In genomic region chr3:40970067-40970466, GRCh38 we compare ENCODE assay signal across 26 cellular contexts.
DNase-seq lines count a peak whose midpoint lies in the region; ATAC-seq, FAIRE-seq and TF ChIP-seq lines count a peak whose summit lies in the region.
"Had no signal": no experiment of that assay in that cellular context is flagged by ENCODE, and none has a peak within 500 bp of the region (broad histone marks: within the 10 kb centered on the region; RNA-seq: fewer than 3 reads in every experiment).

No MANE protein-coding gene starts in this region.

- TF ChIP-seq POLR2A in GM12878 (IDR thresholded peaks at IDR 0.05; ENCODE audit: low read depth, low read length), result no peak

- no peak overlapping the region for H3K4me3 Mint-ChIP-seq in activated naive CD8-positive, alpha-beta T cell treated with anti-CD3 and anti-CD28 coated beads, Interleukin-2, amount 50 U/mL, for 24 hours
- no peak overlapping the region for H3K4me3 Mint-ChIP-seq in activated naive CD8-positive, alpha-beta T cell treated with anti-CD3 and anti-CD28 coated beads for 36 hours
- no peak overlapping the region for H3K4me3 Mint-ChIP-seq in stimulated activated memory B cell treated with anti-CD40 and anti-IgM and Interleukin-4, amounts not matched to agents 10 μg/mL and 1 μg/mL and 100 μg/mL, for 72 hours
- no peak overlapping the region for H3K4me3 Mint-ChIP-seq in progenitor cell of endocrine pancreas (ENCODE audit: low read depth)
- H3K4me3 Mint-ChIP-seq: dendritic cell treated with granulocyte-macrophage colony-stimulating factor and Interleukin-4, amounts not matched to agents 40 ng/mL and 50 ng/mL, for 4 days; endodermal cell had no signal

- no peak for DNase-seq in activated naive CD8-positive, alpha-beta T cell treated with anti-CD3 and anti-CD28 coated beads, Interleukin-2, amount 50 U/mL, for 24 hours
- no peak for DNase-seq in activated naive CD8-positive, alpha-beta T cell treated with anti-CD3 and anti-CD28 coated beads for 36 hours
- no peak for DNase-seq in GM12878 (ENCODE audit: low read depth, low spot score)
- DNase-seq in progenitor cell of endocrine pancreas (ENCODE audit: low spot score, unreplicated experiment), result no peak
- DNase-seq in COLO829 (ENCODE audit: low spot score), result no peak
- DNase-seq in stimulated activated CD4-positive, alpha-beta T cell treated with anti-CD3 and anti-CD28 coated beads, Interleukin-2, amount 100 ng/mL, for 48 hours, result no peak
- DNase-seq: ACHN; activated CD8-positive, alpha-beta memory T cell treated with anti-CD3 and anti-CD28 coated beads, Interleukin-2, amount 50 U/mL, for 48 hours; activated effector memory CD4-positive, alpha-beta T cell treated with anti-CD3 and anti-CD28 coated beads, Interleukin-2, amount 50 U/mL, for 16 hours; BE2C; central memory CD4-positive, alpha-beta T cell; COR-L47; endodermal cell; foreskin melanocyte; Karpas-422; NCI-H1694; NCI-H446 treated with DMSO at 0.1 percent for 48 hours; SHP77; SW 1271; T1000; transverse colon had no signal

- RAD21 ChIA-PET in GM12878 (lab: Charles Lee; ENCODE audit: unreplicated experiment), result interaction anchor here (1.4 kb wide), 1 partner anchor 40 kb away, joined by 3 read pairs; no protein-coding TSS in a partner anchor

- no peaks in the 10 kb centered on the region for H3K9me3 Mint-ChIP-seq in activated naive CD8-positive, alpha-beta T cell treated with anti-CD3 and anti-CD28 coated beads, Interleukin-2, amount 50 U/mL, for 24 hours
- H3K9me3 Mint-ChIP-seq in activated naive CD8-positive, alpha-beta T cell treated with anti-CD3 and anti-CD28 coated beads for 36 hours, result peaks cover 5% of the 10 kb centered on the region
- H3K9me3 Mint-ChIP-seq in stimulated activated memory B cell treated with anti-CD40 and anti-IgM and Interleukin-4, amounts not matched to agents 10 μg/mL and 1 μg/mL and 100 μg/mL, for 72 hours, result peaks cover 3% of the 10 kb centered on the region
- peaks cover 4% of the 10 kb centered on the region for H3K9me3 Mint-ChIP-seq in progenitor cell of endocrine pancreas (ENCODE audit: low read depth)
- H3K9me3 Mint-ChIP-seq: dendritic cell treated with granulocyte-macrophage colony-stimulating factor and Interleukin-4, amounts not matched to agents 40 ng/mL and 50 ng/mL, for 4 days had no signal

- H3K27me3 ChIP-seq in OCI-LY1 (ENCODE audit: insufficient read depth, low read length) (no peaks in the 10 kb centered on the region), GM12878 (replicated peaks in 1 of 2; ENCODE audit: control insufficient read depth in 2 of 2, insufficient read depth in 2 of 2, low read length in 1 of 2) (no peaks in the 10 kb centered on the region)
- H3K27me3 ChIP-seq: BE2C, esophagus muscularis mucosa, transverse colon had no signal

- SMC1A ChIA-PET in GM12878 (lab: Charles Lee; ENCODE audit: uncharacterized antibody, unreplicated experiment), result no interaction called here

- H3K4me3 ChIP-seq in OCI-LY1 (ENCODE audit: low read depth, low read length, poor library complexity, severe bottlenecking) (no peak overlapping the region), GM12878 (no peak overlapping the region)
- H3K4me3 ChIP-seq: esophagus muscularis mucosa, prostate gland, transverse colon had no signal

- POLR2A ChIA-PET in GM12878 (lab: Charles Lee), result no interaction called here

- H4K20me1 ChIP-seq in OCI-LY1 (ENCODE audit: insufficient read depth, low read length) (no peaks in the 10 kb centered on the region), GM12878 (ENCODE audit: control insufficient read depth, insufficient read depth) (no peaks in the 10 kb centered on the region)

- H3K36me3 ChIP-seq in OCI-LY1 (ENCODE audit: insufficient read depth, low read length) (no peaks in the 10 kb centered on the region), GM12878 (ENCODE audit: control insufficient read depth in 2 of 2, insufficient read depth in 2 of 2, low read length in 1 of 2) (no peaks in the 10 kb centered on the region; a peak in 1 of 4 replicates)
- H3K36me3 ChIP-seq: BE2C, esophagus muscularis mucosa, prostate gland, transverse colon had no signal

- H3K4me2 ChIP-seq in OCI-LY1 (ENCODE audit: low read length) (no peak overlapping the region), GM12878 (ENCODE audit: control insufficient read depth, insufficient read depth) (no peak overlapping the region; the same call in 1 of the 2 replicates)

- CTCF ChIA-PET in GM12878 (lab: Yijun Ruan, JAX), result interaction anchor here (0.6 kb wide), 1 partner anchor 15 kb away, joined by 3 read pairs; no protein-coding TSS in a partner anchor

- in situ Hi-C loops in GM12878 (cut with MboI), result no loop called here

- H3K79me2 ChIP-seq in OCI-LY1 (ENCODE audit: insufficient read depth, low read length) (no peaks in the 10 kb centered on the region), GM12878 (ENCODE audit: control insufficient read depth, insufficient read depth, low read length) (no peaks in the 10 kb centered on the region)

- H3K27ac ChIP-seq in OCI-LY1 (ENCODE audit: low read depth, low read length, poor library complexity, severe bottlenecking), result peak overlapping the region; percentile 94
- H3K27ac ChIP-seq in GM12878 (ENCODE audit: control insufficient read depth, insufficient read depth), result no peak overlapping the region
- H3K27ac ChIP-seq: prostate gland had no signal

- intact Hi-C loops in GM12878 (cut with micrococcal nuclease; ENCODE audit: unreplicated experiment), result loop anchor here (5.0 to 10.0 kb wide), 3 partner anchors 232 to 785 kb away; no protein-coding TSS in a partner anchor

- peaks cover 60% of the 10 kb centered on the region for H3K4me1 Mint-ChIP-seq in activated naive CD8-positive, alpha-beta T cell treated with anti-CD3 and anti-CD28 coated beads, Interleukin-2, amount 50 U/mL, for 24 hours
- peaks cover 35% of the 10 kb centered on the region for H3K4me1 Mint-ChIP-seq in activated naive CD8-positive, alpha-beta T cell treated with anti-CD3 and anti-CD28 coated beads for 36 hours
- peaks cover 71% of the 10 kb centered on the region for H3K4me1 Mint-ChIP-seq in stimulated activated memory B cell treated with anti-CD40 and anti-IgM and Interleukin-4, amounts not matched to agents 10 μg/mL and 1 μg/mL and 100 μg/mL, for 72 hours
- H3K4me1 Mint-ChIP-seq in progenitor cell of endocrine pancreas (ENCODE audit: low read depth), result peaks cover 5% of the 10 kb centered on the region
- H3K4me1 Mint-ChIP-seq: endodermal cell had no signal

- H3K4me1 ChIP-seq in OCI-LY1 (ENCODE audit: insufficient read depth, low read length, severe bottlenecking), result peaks cover 55% of the 10 kb centered on the region
- peaks cover 31% of the 10 kb centered on the region for H3K4me1 ChIP-seq in GM12878 (ENCODE audit: control insufficient read depth, insufficient read depth, low read length)
- H3K4me1 ChIP-seq: BE2C, prostate gland had no signal

- TF ChIP-seq CTCF in OCI-LY1 (IDR thresholded peaks at IDR 0.05; ENCODE audit: low read length), result no peak
- no peak for TF ChIP-seq CTCF in GM12878 (IDR thresholded peaks at IDR 0.05 in 2 of 3, conservative IDR thresholded peaks at IDR 0.05 in 1 of 3; ENCODE audit: control insufficient read depth in 2 of 3, extremely low read depth in 1 of 3, insufficient read depth in 1 of 3, low read depth in 3 of 3, low read length in 3 of 3)
- no peak for TF ChIP-seq CTCF in progenitor cell of endocrine pancreas (IDR thresholded peaks at IDR 0.05; ENCODE audit: unreplicated experiment)

- no peak overlapping the region for H3K9ac ChIP-seq in OCI-LY1 (ENCODE audit: low read length)
- H3K9ac ChIP-seq in GM12878 (ENCODE audit: control insufficient read depth, insufficient read depth, low read length), result no peak overlapping the region

- WGBS in GM12878 (ENCODE audit: insufficient coverage, insufficient replicate concordance, low lambda C conversion rate, missing lambda C conversion rate), result 59% methylated on average over 2 of the region's 2 CpGs

- H3K9me3 ChIP-seq in OCI-LY1 (ENCODE audit: low read length) (no peaks in the 10 kb centered on the region), GM12878 (replicated peaks; ENCODE audit: control insufficient read depth, insufficient read depth, low read length) (no peaks in the 10 kb centered on the region)
- H3K9me3 ChIP-seq: BE2C, esophagus muscularis mucosa, prostate gland, transverse colon had no signal

- H3K27ac Mint-ChIP-seq in activated naive CD8-positive, alpha-beta T cell treated with anti-CD3 and anti-CD28 coated beads, Interleukin-2, amount 50 U/mL, for 24 hours, result peak overlapping the region; percentile 95
- no peak overlapping the region for H3K27ac Mint-ChIP-seq in activated naive CD8-positive, alpha-beta T cell treated with anti-CD3 and anti-CD28 coated beads for 36 hours
- H3K27ac Mint-ChIP-seq in stimulated activated memory B cell treated with anti-CD40 and anti-IgM and Interleukin-4, amounts not matched to agents 10 μg/mL and 1 μg/mL and 100 μg/mL, for 72 hours, result peak overlapping the region; percentile 92
- no peak overlapping the region for H3K27ac Mint-ChIP-seq in progenitor cell of endocrine pancreas
- H3K27ac Mint-ChIP-seq: dendritic cell treated with granulocyte-macrophage colony-stimulating factor and Interleukin-4, amounts not matched to agents 40 ng/mL and 50 ng/mL, for 4 days; endodermal cell had no signal

- no peak for ATAC-seq in activated naive CD8-positive, alpha-beta T cell treated with anti-CD3 and anti-CD28 coated beads, Interleukin-2, amount 50 U/mL, for 24 hours
- 0 out of 3 replicates have a peak, but pooled peaks have one; percentile 9 for ATAC-seq in GM12878
- ATAC-seq in stimulated activated memory B cell treated with anti-CD40 and anti-IgM and Interleukin-4, amounts not matched to agents 10 μg/mL and 1 μg/mL and 100 μg/mL, for 72 hours, result no peak

- TF ChIP-seq EP300 in GM12878 (IDR thresholded peaks at IDR 0.05; ENCODE audit: borderline replicate concordance in 1 of 2, control insufficient read depth in 1 of 2, low read depth in 2 of 2, low read length in 2 of 2), result no peak

- no peak for FAIRE-seq in GM12878 (lab: Jason Lieb, UNC)

- no TSS peak for BruUV-seq in GM12878 (replicated peaks; lab: Mats Ljungman, UMichigan)

- no peak for TF ChIP-seq RAD21 in GM12878 (IDR thresholded peaks at IDR 0.05; ENCODE audit: insufficient read depth, low read depth, low read length)

- H3K9me2 ChIP-seq in OCI-LY1 (ENCODE audit: low read depth, low read length), result no peaks in the 10 kb centered on the region

- peaks cover 27% of the 10 kb centered on the region for H3K27me3 Mint-ChIP-seq in activated naive CD8-positive, alpha-beta T cell treated with anti-CD3 and anti-CD28 coated beads, Interleukin-2, amount 50 U/mL, for 24 hours
- H3K27me3 Mint-ChIP-seq in activated naive CD8-positive, alpha-beta T cell treated with anti-CD3 and anti-CD28 coated beads for 36 hours, result peaks cover 51% of the 10 kb centered on the region
- no peaks in the 10 kb centered on the region for H3K27me3 Mint-ChIP-seq in stimulated activated memory B cell treated with anti-CD40 and anti-IgM and Interleukin-4, amounts not matched to agents 10 μg/mL and 1 μg/mL and 100 μg/mL, for 72 hours
- H3K27me3 Mint-ChIP-seq in progenitor cell of endocrine pancreas, result no peaks in the 10 kb centered on the region
- H3K27me3 Mint-ChIP-seq: dendritic cell treated with granulocyte-macrophage colony-stimulating factor and Interleukin-4, amounts not matched to agents 40 ng/mL and 50 ng/mL, for 4 days had no signal

- H2AFZ ChIP-seq in OCI-LY1 (ENCODE audit: low read length) (no peak overlapping the region), GM12878 (ENCODE audit: control insufficient read depth, low read depth, low read length) (no peak overlapping the region)

- H3F3A ChIP-seq in OCI-LY1 (ENCODE audit: insufficient read depth, low read length), result no peaks in the 10 kb centered on the region

- H3K36me3 Mint-ChIP-seq in activated naive CD8-positive, alpha-beta T cell treated with anti-CD3 and anti-CD28 coated beads, Interleukin-2, amount 50 U/mL, for 24 hours (ENCODE audit: low read depth), result peaks cover 5% of the 10 kb centered on the region
- peaks cover 9% of the 10 kb centered on the region for H3K36me3 Mint-ChIP-seq in activated naive CD8-positive, alpha-beta T cell treated with anti-CD3 and anti-CD28 coated beads for 36 hours
- peaks cover 5% of the 10 kb centered on the region for H3K36me3 Mint-ChIP-seq in stimulated activated memory B cell treated with anti-CD40 and anti-IgM and Interleukin-4, amounts not matched to agents 10 μg/mL and 1 μg/mL and 100 μg/mL, for 72 hours
- H3K36me3 Mint-ChIP-seq in progenitor cell of endocrine pancreas (ENCODE audit: insufficient read depth), result peaks cover 1% of the 10 kb centered on the region

Comparison
In these comparisons a context has a peak if more than half of its experiments do, and no peak if none do; other contexts are left out.
1. H3K27ac Mint-ChIP-seq: peak in activated naive CD8-positive, alpha-beta T cell treated with anti-CD3 and anti-CD28 coated beads, Interleukin-2, amount 50 U/mL, for 24 hours (single experiment) and stimulated activated memory B cell treated with anti-CD40 and anti-IgM and Interleukin-4, amounts not matched to agents 10 μg/mL and 1 μg/mL and 100 μg/mL, for 72 hours (single experiment); none in activated naive CD8-positive, alpha-beta T cell treated with anti-CD3 and anti-CD28 coated beads for 36 hours (single experiment) and progenitor cell of endocrine pancreas (single experiment).